25 cellular contexts compared by ENCODE assay signal in genomic region chr3:46059432-46059831, GRCh38. TPM values are rescaled to one million over a fixed set of nuclear protein-coding genes. Genes with fewer than 3 reads are reported as not detected.
DNase-seq lines count a peak whose midpoint lies in the region; ATAC-seq, FAIRE-seq and TF ChIP-seq lines count a peak whose summit lies in the region.
"Had no signal": no experiment of that assay in that cellular context is flagged by ENCODE, and none has a peak within 500 bp of the region (broad histone marks: within the 10 kb centered on the region; RNA-seq: fewer than 3 reads in every experiment).

No MANE protein-coding gene starts in this region.

- no peak overlapping the region for H3K4me3 Mint-ChIP-seq in stimulated activated naive B cell treated with anti-CD40 and anti-IgM and Interleukin-4, amounts not matched to agents 10 μg/mL and 1 μg/mL and 100 μg/mL, for 72 hours
- H3K4me3 Mint-ChIP-seq: activated T-cell treated with anti-CD3 and anti-CD28 coated beads, Interleukin-2, amount 50 U/mL, for 4 hours; nephron; stimulated activated naive CD8-positive, alpha-beta T cell treated with anti-CD3 and anti-CD28 coated beads, Interleukin-15, Interleukin-2, amounts not matched to agents 100 ng/mL and 50 ng/mL, for 24 hours had no signal

- POLR2A ChIA-PET in K562 (lab: Yijun Ruan, JAX), result no interaction called here

- peaks cover 19 to 21% of the 10 kb centered on the region in 2 donors for H3K27me3 Mint-ChIP-seq in stimulated activated naive B cell treated with anti-CD40 and anti-IgM and Interleukin-4, amounts not matched to agents 10 μg/mL and 1 μg/mL and 100 μg/mL, for 72 hours

- CTCF ChIA-PET in K562 (lab: Yijun Ruan, JAX; ENCODE audit: low intra/inter-chr PET ratio), result no interaction called here

- no peak for TF ChIP-seq POLR2A in K562 (conservative IDR thresholded peaks at IDR 0.05)

- H4K20me1 ChIP-seq in K562 (replicated peaks; ENCODE audit: control insufficient read depth, insufficient read depth, low read length), result no peaks in the 10 kb centered on the region

- no TSS peak for BruUV-seq in K562 (replicated peaks; lab: Mats Ljungman, UMichigan)

- no peak overlapping the region for H3K4me2 ChIP-seq in K562 (ENCODE audit: insufficient read depth, low read length)
- H3K4me2 ChIP-seq: hepatocyte had no signal

- DNase-seq in MV-4-11 (lab: John Stamatoyannopoulos, UW) (peak; percentile 93), K562 (ENCODE audit: extremely low read depth in 1 of 4, low spot score in 3 of 4) (no peak), HAP-1 (ENCODE audit: low spot score in 2 of 2) (no peak), DMS153 (lab: John Stamatoyannopoulos, UW) (no peak), middle frontal gyrus (ENCODE audit: extremely low spot score, low spot score) (no peak)
- peak; percentile 21 for DNase-seq in stimulated activated naive B cell treated with anti-CD40 and anti-IgM and Interleukin-4, amounts not matched to agents 10 μg/mL and 1 μg/mL and 100 μg/mL, for 72 hours
- DNase-seq: activated naive CD4-positive, alpha-beta T cell treated with Interleukin-2 at 50 U/mL for 16 hours; activated T-cell treated with anti-CD3 and anti-CD28 coated beads, Interleukin-2, amount 50 U/mL, for 4 hours; amniotic stem cell; DND-41; IMR-90; mammary epithelial cell; NCI-H187; NCI-H69; pancreas; stimulated activated CD4-positive, alpha-beta T cell treated with anti-CD3 and anti-CD28 coated beads, Interleukin-2, amount 100 ng/mL, for 24 hours; transverse colon had no signal

- no peak overlapping the region for H3K9ac ChIP-seq in K562 (ENCODE audit: insufficient read depth in 1 of 2, low read depth in 2 of 2, low read length in 2 of 2)

- H3K4me3 ChIP-seq in K562 (no peak overlapping the region), HAP-1 (no peak overlapping the region)
- H3K4me3 ChIP-seq: hepatocyte, pancreas, SK-N-MC, transverse colon had no signal

- intact Hi-C loops in K562 (cut with micrococcal nuclease), result no loop called here

- ATAC-seq in GM18868 (IDR thresholded peaks at IDR 0.05; ENCODE audit: unreplicated experiment) (peak; percentile 68), K562 (no peak)
- peak; percentile 91 to 92 for ATAC-seq in stimulated activated naive B cell treated with anti-CD40 and anti-IgM and Interleukin-4, amounts not matched to agents 10 μg/mL and 1 μg/mL and 100 μg/mL, for 72 hours (replicated peaks)
- ATAC-seq: activated CD4-positive, CD25-positive, alpha-beta regulatory T cell treated with anti-CD3 and anti-CD28 coated beads, Interleukin-2, amount 50 U/mL, for 24 hours; activated T-cell treated with anti-CD3 and anti-CD28 coated beads, Interleukin-2, amount 50 U/mL, for 4 hours had no signal

- no peak overlapping the region for H2AFZ ChIP-seq in K562 (ENCODE audit: low read depth, low read length)
- H2AFZ ChIP-seq: hepatocyte had no signal

- no peaks in the 10 kb centered on the region for H3K36me3 Mint-ChIP-seq in stimulated activated naive B cell treated with anti-CD40 and anti-IgM and Interleukin-4, amounts not matched to agents 10 μg/mL and 1 μg/mL and 100 μg/mL, for 72 hours

- no peak overlapping the region for H3K27ac Mint-ChIP-seq in stimulated activated naive B cell treated with anti-CD40 and anti-IgM and Interleukin-4, amounts not matched to agents 10 μg/mL and 1 μg/mL and 100 μg/mL, for 72 hours
- H3K27ac Mint-ChIP-seq: nephron; stimulated activated naive CD8-positive, alpha-beta T cell treated with anti-CD3 and anti-CD28 coated beads, Interleukin-15, Interleukin-2, amounts not matched to agents 100 ng/mL and 50 ng/mL, for 24 hours had no signal

- no peaks in the 10 kb centered on the region for H3K9me1 ChIP-seq in K562 (ENCODE audit: control insufficient read depth, insufficient read depth, low read length)

- TF ChIP-seq EP300 in K562 (IDR thresholded peaks at IDR 0.05; ENCODE audit: low read length), result no peak

- no peaks in the 10 kb centered on the region for H3K9me3 Mint-ChIP-seq in stimulated activated naive B cell treated with anti-CD40 and anti-IgM and Interleukin-4, amounts not matched to agents 10 μg/mL and 1 μg/mL and 100 μg/mL, for 72 hours
- H3K9me3 Mint-ChIP-seq: activated T-cell treated with anti-CD3 and anti-CD28 coated beads, Interleukin-2, amount 50 U/mL, for 4 hours; nephron; stimulated activated naive CD8-positive, alpha-beta T cell treated with anti-CD3 and anti-CD28 coated beads, Interleukin-15, Interleukin-2, amounts not matched to agents 100 ng/mL and 50 ng/mL, for 24 hours had no signal

- peaks cover 26 to 49% of the 10 kb centered on the region in 2 donors for H3K4me1 Mint-ChIP-seq in stimulated activated naive B cell treated with anti-CD40 and anti-IgM and Interleukin-4, amounts not matched to agents 10 μg/mL and 1 μg/mL and 100 μg/mL, for 72 hours
- H3K4me1 Mint-ChIP-seq: nephron had no signal

- TF ChIP-seq CTCF in K562 (IDR thresholded peaks at IDR 0.05 in 2 of 3, conservative IDR thresholded peaks at IDR 0.05 in 1 of 3; ENCODE audit: insufficient read depth in 2 of 3, low read depth in 1 of 3, low read length in 3 of 3), result no peak

- 6% methylated on average over 3 of the region's 3 CpGs for WGBS in K562 (ENCODE audit: insufficient coverage, low coverage, missing lambda C conversion rate)

- H3K4me1 ChIP-seq in K562 (replicated peaks in 1 of 2; ENCODE audit: control insufficient read depth in 2 of 2, insufficient read depth in 2 of 2, low read length in 2 of 2) (no peaks in the 10 kb centered on the region), HAP-1 (no peaks in the 10 kb centered on the region)
- H3K4me1 ChIP-seq: pancreas, transverse colon had no signal

- H3K79me2 ChIP-seq in K562 (ENCODE audit: control insufficient read depth, insufficient read depth, low read length), result no peaks in the 10 kb centered on the region
- H3K79me2 ChIP-seq: hepatocyte had no signal

- no peak overlapping the region for H3K27ac ChIP-seq in K562 (ENCODE audit: extremely low read depth, low read depth, low read length)
- H3K27ac ChIP-seq: hepatocyte, pancreas, SK-N-MC, transverse colon had no signal

- H3K9me3 ChIP-seq in K562 (replicated peaks; ENCODE audit: control insufficient read depth, insufficient read depth, low read depth, low read length) (no peaks in the 10 kb centered on the region; the same call in 1 of the 2 replicates), HAP-1 (no peaks in the 10 kb centered on the region)
- H3K9me3 ChIP-seq: pancreas, transverse colon had no signal

- no peak for FAIRE-seq in K562 (lab: Jason Lieb, UNC)
- FAIRE-seq: keratinocyte, pancreas had no signal

- H3K36me3 ChIP-seq in K562 (ENCODE audit: control insufficient read depth, insufficient read depth, low read length) (no peaks in the 10 kb centered on the region), HAP-1 (replicated peaks) (no peaks in the 10 kb centered on the region)
- H3K36me3 ChIP-seq: pancreas, transverse colon had no signal

- H3K27me3 ChIP-seq in K562 (ENCODE audit: control insufficient read depth in 2 of 2, insufficient read depth in 2 of 2, low read length in 2 of 2), result peaks cover 8 to 13% of the 10 kb centered on the region in 2 experiments; a peak in 3 of 5 replicates
- H3K27me3 ChIP-seq in HAP-1 (ENCODE audit: low read depth), result no peaks in the 10 kb centered on the region
- H3K27me3 ChIP-seq: hepatocyte, pancreas had no signal

- in situ Hi-C loops in K562 (cut with MboI), result no loop called here
- in situ Hi-C loops in HAP-1 (cut with MboI; ENCODE audit: low sequenced_read_pairs), result no loop called here

- TF ChIP-seq RAD21 in K562 (CRISPR knock-in tag; conservative IDR thresholded peaks at IDR 0.05 in 1 of 2, IDR thresholded peaks at IDR 0.05 in 1 of 2), result no peak

TF ChIP-seq in K562, 482 proteins besides CTCF, POLR2A, EP300 and RAD21:
- TF ChIP-seq SPI1 (IDR thresholded peaks at IDR 0.05; ENCODE audit: borderline replicate concordance, low read depth, low read length), result peak; percentile 65; the same call in 1 of the 2 replicates
- TF ChIP-seq ZNF785 (CRISPR knock-in tag; IDR thresholded peaks at IDR 0.05), result no peak

RNA-seq across cellular contexts. Expression of gene XCR1, which starts 32.1 kb away (rescaled TPM):
- not detected in 2 replicates for total RNA-seq in K562 (2011; cell fraction: chromatin; rRNA removed; ENCODE audit: low replicate concordance)
- total RNA-seq in K562 (2011; cell fraction: nucleolus; rRNA removed), result not detected in 2 replicates
- not detected in 2 replicates for total RNA-seq in K562 (2011; cell fraction: nucleoplasm; rRNA removed)
- total RNA-seq in K562 (2014; rRNA removed) (not detected in 2 replicates), K562 (2014; rRNA removed; fragmentation: Illumina TruSeq; extraction: Trizol) (not detected in 2 replicates), K562 (2015; rRNA removed; fragmentation: Illumina TruSeq; extraction: Trizol) (not detected in 2 replicates), K562 (2021) (not detected in 2 replicates)
- polyA plus RNA-seq in K562 (2011; rRNA removed) (not detected in 2 replicates), K562 (2014; fragmentation: Illumina TruSeq; extraction: Trizol) (not detected in 2 replicates), K562 (2014; fragmentation: Nextera tagmentation; extraction: Ambion mirVana) (not detected), K562 (2014; rRNA removed) (not detected in 2 replicates)
- polyA plus RNA-seq in K562 (2011; cell fraction: cytosol; rRNA removed), result not detected in 2 replicates
- polyA plus RNA-seq in K562 (2011; cell fraction: nucleus; rRNA removed), result not detected in 2 replicates
- not detected in 2 replicates for polyA plus RNA-seq in K562 (2012)
- not detected in 2 replicates for polyA minus RNA-seq in K562 (2011; rRNA and poly(A)+ RNA removed)
- not detected in 2 replicates for polyA minus RNA-seq in K562 (2011; cell fraction: cytosol; rRNA and poly(A)+ RNA removed)
- polyA minus RNA-seq in K562 (2011; cell fraction: nucleus; rRNA and poly(A)+ RNA removed), result not detected in 2 replicates
- total RNA-seq: activated T-cell treated with anti-CD3 and anti-CD28 coated beads, Interleukin-2, amount 50 U/mL, for 4 hours; fibroblast of villous mesenchyme; IMR-90; mammary epithelial cell had no signal
- polyA plus RNA-seq: IMR-90, mammary epithelial cell, pancreas had no signal

Comparison
In these comparisons a context has a peak if more than half of its experiments do, and no peak if none do; other contexts are left out.
1. DNase-seq: peak in MV-4-11 (single experiment) and stimulated activated naive B cell treated with anti-CD40 and anti-IgM and Interleukin-4, amounts not matched to agents 10 μg/mL and 1 μg/mL and 100 μg/mL, for 72 hours (single experiment); none in K562 (0 of 4), HAP-1 (0 of 2), DMS153 (single experiment) and middle frontal gyrus (single experiment).